Comparison of ENCODE assay signal across 26 cellular contexts in genomic region chr10:132844069-132844809, GRCh38. TPM values are rescaled to one million over a fixed set of nuclear protein-coding genes. Genes with fewer than 3 reads are reported as not detected.
DNase-seq lines count a peak whose midpoint lies in the region; ATAC-seq, FAIRE-seq and TF ChIP-seq lines count a peak whose summit lies in the region.
"Had no signal": no experiment of that assay in that cellular context is flagged by ENCODE, and none has a peak within 500 bp of the region (broad histone marks: within the 10 kb centered on the region; RNA-seq: fewer than 3 reads in every experiment).

No MANE protein-coding gene starts in this region.

- H3K27me3 Mint-ChIP-seq in natural killer cell (ENCODE audit: low read depth in 2 of 2): peaks cover 9 to 10% of the 10 kb centered on the region in 2 donors
- H3K27me3 Mint-ChIP-seq in natural killer cell treated with Interleukin-12 subunit alpha and Interleukin-12 subunit beta and Interleukin-15 and Interleukin-18, amount 100 ng/mL, for 72 hours: peaks cover 8 to 9% of the 10 kb centered on the region in 2 donors
- H3K27me3 Mint-ChIP-seq: CD4-positive, CD25-positive, alpha-beta regulatory T cell had no signal

- intact Hi-C loops in natural killer cell (cut with micrococcal nuclease): no loop called here
- intact Hi-C loops in kidney (cut with DNase I): no loop called here
- intact Hi-C loops in posterior vena cava (cut with DNase I): no loop called here

- peaks cover 10% of the 10 kb centered on the region for H3K36me3 Mint-ChIP-seq in natural killer cell
- H3K36me3 Mint-ChIP-seq in natural killer cell treated with Interleukin-12 subunit alpha and Interleukin-12 subunit beta and Interleukin-15 and Interleukin-18, amount 100 ng/mL, for 72 hours: peaks cover 9% of the 10 kb centered on the region
- H3K36me3 Mint-ChIP-seq: CD4-positive, CD25-positive, alpha-beta regulatory T cell had no signal

- no peaks in the 10 kb centered on the region for H3K36me3 ChIP-seq in kidney (ENCODE audit: control insufficient read depth in 1 of 2, insufficient read depth in 2 of 2, low read length in 2 of 2)
- H3K36me3 ChIP-seq: BE2C, HAP-1 had no signal

- no peaks in the 10 kb centered on the region for H3K4me1 ChIP-seq in kidney (ENCODE audit: control insufficient read depth in 1 of 2, insufficient read depth in 1 of 2, low read depth in 1 of 2, low read length in 2 of 2)
- H3K4me1 ChIP-seq: BE2C, HAP-1 had no signal

- H3K9ac ChIP-seq in kidney (ENCODE audit: low read length in 2 of 2): no peak overlapping the region
- H3K9ac ChIP-seq: GM23248 had no signal

- TF ChIP-seq CTCF in natural killer cell (IDR thresholded peaks at IDR 0.05) (no peak), kidney (IDR thresholded peaks at IDR 0.05; ENCODE audit: borderline replicate concordance, extremely low read depth, insufficient read depth) (no peak)

- no peak overlapping the region for H3K27ac Mint-ChIP-seq in natural killer cell
- no peak overlapping the region for H3K27ac Mint-ChIP-seq in natural killer cell treated with Interleukin-12 subunit alpha and Interleukin-12 subunit beta and Interleukin-15 and Interleukin-18, amount 100 ng/mL, for 72 hours
- H3K27ac Mint-ChIP-seq: CD4-positive, CD25-positive, alpha-beta regulatory T cell had no signal

- ATAC-seq in natural killer cell: no peak
- ATAC-seq in natural killer cell treated with Interleukin-12 subunit alpha and Interleukin-12 subunit beta and Interleukin-15 and Interleukin-18, amount 100 ng/mL, for 72 hours: no peak
- no peak for ATAC-seq in GM21723 (IDR thresholded peaks at IDR 0.05; ENCODE audit: unreplicated experiment)
- ATAC-seq: GM12878 had no signal

- no peak for FAIRE-seq in kidney (lab: Jason Lieb, UNC)
- FAIRE-seq: GM12878, RCC 7860 had no signal

- no peak overlapping the region for H3K4me3 ChIP-seq in kidney (ENCODE audit: low read length in 2 of 2)
- H3K4me3 ChIP-seq: GM12878, GM23248, HAP-1 had no signal

- H3K9me3 ChIP-seq in kidney (ENCODE audit: control insufficient read depth in 1 of 2, low read length in 2 of 2): peaks cover 2 to 11% of the 10 kb centered on the region in 2 donors
- H3K9me3 ChIP-seq: BE2C had no signal

- peaks cover 15 to 16% of the 10 kb centered on the region in 2 donors for H3K4me1 Mint-ChIP-seq in natural killer cell
- peaks cover 8 to 13% of the 10 kb centered on the region in 2 donors for H3K4me1 Mint-ChIP-seq in natural killer cell treated with Interleukin-12 subunit alpha and Interleukin-12 subunit beta and Interleukin-15 and Interleukin-18, amount 100 ng/mL, for 72 hours (ENCODE audit: low read depth in 2 of 2)

- H3K9me3 Mint-ChIP-seq in natural killer cell: peaks cover 6% of the 10 kb centered on the region in 2 donors
- H3K9me3 Mint-ChIP-seq in natural killer cell treated with Interleukin-12 subunit alpha and Interleukin-12 subunit beta and Interleukin-15 and Interleukin-18, amount 100 ng/mL, for 72 hours: peaks cover 7% of the 10 kb centered on the region

- no peak overlapping the region for H3K4me3 Mint-ChIP-seq in natural killer cell
- H3K4me3 Mint-ChIP-seq in natural killer cell treated with Interleukin-12 subunit alpha and Interleukin-12 subunit beta and Interleukin-15 and Interleukin-18, amount 100 ng/mL, for 72 hours: no peak overlapping the region
- H3K4me3 Mint-ChIP-seq: CD4-positive, CD25-positive, alpha-beta regulatory T cell had no signal

- H3K27ac ChIP-seq in kidney (ENCODE audit: low read depth in 2 of 2, low read length in 2 of 2): no peak overlapping the region
- H3K27ac ChIP-seq: GM23248 had no signal

- DNase-seq in natural killer cell: peak; percentile 12
- DNase-seq in natural killer cell treated with Interleukin-12 subunit alpha and Interleukin-12 subunit beta and Interleukin-15 and Interleukin-18, amount 100 ng/mL, for 72 hours (ENCODE audit: low spot score): no peak
- peak; percentile 66 for DNase-seq in kidney
- peak; percentile 62 for DNase-seq in posterior vena cava (ENCODE audit: low spot score)
- no peak for DNase-seq in effector CD4-positive, alpha-beta T cell
- no peak for DNase-seq in activated CD4-positive, alpha-beta T cell treated with anti-CD3 and anti-CD28 coated beads for 4 hours
- DNase-seq: BE2C; CD4-positive, CD25-positive, alpha-beta regulatory T cell; DMS 273 treated with DMSO at 0.1 percent for 48 hours; DND-41; GM23248; Kasumi-1; NCI-H1417; NCI-H1694 treated with DMSO at 0.1 percent for 48 hours; NCI-H2081 treated with DMSO at 0.1 percent for 48 hours; NCI-H446 treated with DMSO at 0.1 percent for 48 hours; NCI-H526 treated with DMSO at 0.1 percent for 48 hours; OCI-M1; Right ventricle myocardium superior had no signal

RNA-seq across cellular contexts. Expression of gene NKX6-2, which starts 58.3 kb away (rescaled TPM):
- total RNA-seq in natural killer cell: not detected
- total RNA-seq in natural killer cell treated with Interleukin-12 subunit alpha and Interleukin-12 subunit beta and Interleukin-15 and Interleukin-18, amount 100 ng/mL, for 72 hours: not detected
- total RNA-seq in kidney: 2.5 TPM
- not detected for polyA plus RNA-seq in kidney (ENCODE audit: insufficient read depth, low read depth, low replicate concordance)
- not detected for total RNA-seq in posterior vena cava
- total RNA-seq: A673; Caco-2; CD4-positive, CD25-positive, alpha-beta regulatory T cell; GM12878; GM23248; MCF 10A; Right ventricle myocardium superior had no signal

Comparison
In these comparisons a context has a peak if more than half of its experiments do, and no peak if none do; other contexts are left out.
1. DNase-seq: peak in natural killer cell (single experiment), kidney (single experiment) and posterior vena cava (single experiment); none in natural killer cell treated with Interleukin-12 subunit alpha and Interleukin-12 subunit beta and Interleukin-15 and Interleukin-18, amount 100 ng/mL, for 72 hours (single experiment), effector CD4-positive, alpha-beta T cell (single experiment) and activated CD4-positive, alpha-beta T cell treated with anti-CD3 and anti-CD28 coated beads for 4 hours (0 of 2).